ENCODE assay signal across 21 cellular contexts in the genomic region with DNA sequence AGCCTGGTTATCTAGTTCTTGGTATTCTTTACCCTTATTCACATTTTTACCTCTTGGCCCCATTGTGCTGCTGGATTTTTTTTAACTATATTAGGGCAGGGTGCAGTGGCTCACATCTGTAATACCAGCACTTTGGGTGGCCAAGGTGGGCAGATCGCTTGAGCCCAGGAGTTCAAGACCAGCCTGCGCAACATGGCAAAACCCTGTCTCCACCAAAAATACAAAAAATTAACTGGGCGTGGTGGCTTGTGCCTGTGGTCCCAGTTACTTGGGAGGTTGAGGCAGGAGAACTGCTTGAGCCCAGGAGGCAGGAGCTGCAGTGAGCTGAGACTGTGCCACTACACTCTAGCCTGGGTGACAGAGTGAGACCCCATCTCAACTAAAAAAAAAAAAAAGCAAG. TPM values are rescaled to one million over a fixed set of nuclear protein-coding genes. Genes with fewer than 3 reads are reported as not detected.
DNase-seq lines count a peak whose midpoint lies in the region; ATAC-seq and TF ChIP-seq lines count a peak whose summit lies in the region.
"Had no signal": no experiment of that assay in that cellular context is flagged by ENCODE, and none has a peak within 500 bp of the region (broad histone marks: within the 10 kb centered on the region; RNA-seq: fewer than 3 reads in every experiment).

No MANE protein-coding gene starts in this region.

- POLR2A ChIA-PET in activated CD4-positive, alpha-beta T cell treated with anti-CD3 and anti-CD28 coated beads for 36 hours (lab: Charles Lee): interaction anchor here (0.6 to 0.7 kb wide), 2 partner anchors 12 to 98 kb away, joined by 3 read pairs; no protein-coding TSS in a partner anchor
- POLR2A ChIA-PET in CD8-positive, alpha-beta T cell (lab: Charles Lee): interaction anchor here (4.0 kb wide), 1 partner anchor 10 kb away, joined by 17 read pairs; no protein-coding TSS in a partner anchor
- POLR2A ChIA-PET in naive thymus-derived CD4-positive, alpha-beta T cell (lab: Charles Lee): interaction anchor here (1.1 to 1.5 kb wide), 2 partner anchors 10 to 14 kb away, joined by 3 to 5 read pairs; no protein-coding TSS in a partner anchor

- peaks cover 73% of the 10 kb centered on the region for H3K4me1 ChIP-seq in CD8-positive, alpha-beta T cell (ENCODE audit: insufficient read depth, low read length)
- peaks cover 68 to 74% of the 10 kb centered on the region in 2 donors for H3K4me1 ChIP-seq in naive thymus-derived CD4-positive, alpha-beta T cell (ENCODE audit: control insufficient read depth in 2 of 2, insufficient read depth in 2 of 2, low read length in 2 of 2)
- H3K4me1 ChIP-seq: BE2C had no signal

- no peak overlapping the region for H3K4me3 ChIP-seq in CD8-positive, alpha-beta T cell (ENCODE audit: low read depth, low read length)
- H3K4me3 ChIP-seq in naive thymus-derived CD4-positive, alpha-beta T cell (ENCODE audit: low read length): no peak overlapping the region

- DNase-seq in activated CD4-positive, alpha-beta T cell treated with anti-CD3 and anti-CD28 coated beads for 36 hours: no peak
- no peak for DNase-seq in activated CD4-positive, alpha-beta T cell treated with anti-CD3 and anti-CD28 coated beads for 1 hour
- DNase-seq in CD8-positive, alpha-beta T cell: no peak
- DNase-seq in activated T-cell treated with anti-CD3 and anti-CD28 coated beads, Interleukin-2, amount 50 U/mL, for 24 hours: no peak
- no peak for DNase-seq in naive thymus-derived CD4-positive, alpha-beta T cell
- DNase-seq in DMS114 treated with DMSO at 0.1 percent for 48 hours (lab: John Stamatoyannopoulos, UW; ENCODE audit: unreplicated experiment) (no peak), NCI-H146 (lab: John Stamatoyannopoulos, UW) (no peak)
- DNase-seq: BE2C; dermis blood vessel endothelial cell; foreskin fibroblast; H7; hypothalamus; KG1; naive B cell; NCI-H1092; NCI-H2081; NCI-H510A treated with DMSO at 0.1 percent for 48 hours; stimulated activated CD4-positive, alpha-beta T cell treated with anti-CD3 and anti-CD28 coated beads, Interleukin-1b, Interleukin-23, amount 100 ng/mL, for 48 hours; substantia nigra had no signal

- no peaks in the 10 kb centered on the region for H3K27me3 ChIP-seq in CD8-positive, alpha-beta T cell (ENCODE audit: insufficient read depth, low read length)
- H3K27me3 ChIP-seq in naive thymus-derived CD4-positive, alpha-beta T cell (ENCODE audit: control insufficient read depth in 2 of 2, insufficient read depth in 2 of 2, low read length in 2 of 2): no peaks in the 10 kb centered on the region
- H3K27me3 ChIP-seq: BE2C had no signal

- no peak overlapping the region for H3K27ac ChIP-seq in CD8-positive, alpha-beta T cell (ENCODE audit: low read depth, low read length)
- H3K27ac ChIP-seq in naive thymus-derived CD4-positive, alpha-beta T cell (ENCODE audit: low read depth, low read length): peak overlapping the region; percentile 76

- intact Hi-C loops in activated CD4-positive, alpha-beta T cell treated with anti-CD3 and anti-CD28 coated beads for 36 hours (cut with DNase I, micrococcal nuclease): no loop called here
- intact Hi-C loops in CD8-positive, alpha-beta T cell (cut with DNase I, micrococcal nuclease): no loop called here
- intact Hi-C loops in naive thymus-derived CD4-positive, alpha-beta T cell (cut with micrococcal nuclease): no loop called here

- H3K36me3 ChIP-seq in CD8-positive, alpha-beta T cell (ENCODE audit: insufficient read depth, low read length): no peaks in the 10 kb centered on the region
- peaks cover 4 to 10% (median 9%) of the 10 kb centered on the region in 3 experiments for H3K36me3 ChIP-seq in naive thymus-derived CD4-positive, alpha-beta T cell (ENCODE audit: control insufficient read depth in 2 of 3, insufficient read depth in 3 of 3, low read length in 3 of 3)
- H3K36me3 ChIP-seq: BE2C had no signal

- peak overlapping the region; percentile 88 for H3K4me3 Mint-ChIP-seq in activated CD4-positive, alpha-beta T cell treated with anti-CD3 and anti-CD28 coated beads for 36 hours
- peak overlapping the region; percentile 47 for H3K4me3 Mint-ChIP-seq in CD8-positive, alpha-beta T cell
- H3K4me3 Mint-ChIP-seq in activated T-cell treated with anti-CD3 and anti-CD28 coated beads, Interleukin-2, amount 50 U/mL, for 24 hours: peak overlapping the region; percentile 72
- peak overlapping the region; percentile 37 to 99 (median 68) for H3K4me3 Mint-ChIP-seq in naive thymus-derived CD4-positive, alpha-beta T cell

- peaks cover 74% of the 10 kb centered on the region for H3K4me1 Mint-ChIP-seq in activated CD4-positive, alpha-beta T cell treated with anti-CD3 and anti-CD28 coated beads for 36 hours
- H3K4me1 Mint-ChIP-seq in CD8-positive, alpha-beta T cell (ENCODE audit: low read depth): peaks cover 72% of the 10 kb centered on the region
- peaks cover 75% of the 10 kb centered on the region for H3K4me1 Mint-ChIP-seq in activated T-cell treated with anti-CD3 and anti-CD28 coated beads, Interleukin-2, amount 50 U/mL, for 24 hours (ENCODE audit: low read depth)
- H3K4me1 Mint-ChIP-seq in naive thymus-derived CD4-positive, alpha-beta T cell: peaks cover 39 to 85% (median 69%) of the 10 kb centered on the region in 7 donors

- H3K9me3 ChIP-seq in CD8-positive, alpha-beta T cell (ENCODE audit: low read length): no peaks in the 10 kb centered on the region
- H3K9me3 ChIP-seq in naive thymus-derived CD4-positive, alpha-beta T cell (ENCODE audit: control insufficient read depth in 2 of 3, low read length in 3 of 3): no peaks in the 10 kb centered on the region
- H3K9me3 ChIP-seq: BE2C had no signal

- H3K27ac Mint-ChIP-seq in activated CD4-positive, alpha-beta T cell treated with anti-CD3 and anti-CD28 coated beads for 36 hours: peak overlapping the region; percentile 93
- peak overlapping the region; percentile 89 for H3K27ac Mint-ChIP-seq in CD8-positive, alpha-beta T cell
- H3K27ac Mint-ChIP-seq in activated T-cell treated with anti-CD3 and anti-CD28 coated beads, Interleukin-2, amount 50 U/mL, for 24 hours: peak overlapping the region; percentile 90
- H3K27ac Mint-ChIP-seq in naive thymus-derived CD4-positive, alpha-beta T cell: peak overlapping the region in 8 of 9 donors; percentile 41 to 98 (median 90)

- ATAC-seq in activated CD4-positive, alpha-beta T cell treated with anti-CD3 and anti-CD28 coated beads for 36 hours: no peak
- no peak for ATAC-seq in CD8-positive, alpha-beta T cell
- ATAC-seq in naive thymus-derived CD4-positive, alpha-beta T cell: no peak
- no peak for ATAC-seq in HG02571 (IDR thresholded peaks at IDR 0.05; ENCODE audit: unreplicated experiment)
- ATAC-seq: Right ventricle myocardium inferior had no signal

- CTCF ChIA-PET in activated CD4-positive, alpha-beta T cell treated with anti-CD3 and anti-CD28 coated beads for 36 hours (lab: Charles Lee): interaction anchor here (1.0 to 14.9 kb wide), 2 partner anchors 22 to 100 kb away, joined by 3 to 355 read pairs; a partner anchor contains a TSS
- CTCF ChIA-PET in CD8-positive, alpha-beta T cell (lab: Charles Lee): interaction anchor here (1.9 to 14.5 kb wide), 2 partner anchors 99 to 253 kb away, joined by 4 to 153 read pairs; a partner anchor contains a TSS
- CTCF ChIA-PET in naive thymus-derived CD4-positive, alpha-beta T cell (lab: Charles Lee): no interaction called here

- H3K36me3 Mint-ChIP-seq in activated CD4-positive, alpha-beta T cell treated with anti-CD3 and anti-CD28 coated beads for 36 hours (ENCODE audit: low read depth): peaks cover 31% of the 10 kb centered on the region
- peaks cover 49% of the 10 kb centered on the region for H3K36me3 Mint-ChIP-seq in CD8-positive, alpha-beta T cell
- H3K36me3 Mint-ChIP-seq in activated T-cell treated with anti-CD3 and anti-CD28 coated beads, Interleukin-2, amount 50 U/mL, for 24 hours (ENCODE audit: low read depth): peaks cover 18% of the 10 kb centered on the region
- peaks cover 12 to 30% (median 18%) of the 10 kb centered on the region in 5 donors for H3K36me3 Mint-ChIP-seq in naive thymus-derived CD4-positive, alpha-beta T cell

- no peak for TF ChIP-seq CTCF in CD8-positive, alpha-beta T cell (IDR thresholded peaks at IDR 0.05)

- no peaks in the 10 kb centered on the region for H3K9me3 Mint-ChIP-seq in activated CD4-positive, alpha-beta T cell treated with anti-CD3 and anti-CD28 coated beads for 36 hours (ENCODE audit: low read depth)
- H3K9me3 Mint-ChIP-seq in CD8-positive, alpha-beta T cell: no peaks in the 10 kb centered on the region
- H3K9me3 Mint-ChIP-seq in activated T-cell treated with anti-CD3 and anti-CD28 coated beads, Interleukin-2, amount 50 U/mL, for 24 hours: no peaks in the 10 kb centered on the region
- peaks cover 0 to 1% (median 0%) of the 10 kb centered on the region in 11 donors for H3K9me3 Mint-ChIP-seq in naive thymus-derived CD4-positive, alpha-beta T cell
- H3K9me3 Mint-ChIP-seq: naive B cell had no signal

- no peaks in the 10 kb centered on the region for H3K27me3 Mint-ChIP-seq in activated CD4-positive, alpha-beta T cell treated with anti-CD3 and anti-CD28 coated beads for 36 hours
- no peaks in the 10 kb centered on the region for H3K27me3 Mint-ChIP-seq in CD8-positive, alpha-beta T cell (ENCODE audit: low read depth)
- no peaks in the 10 kb centered on the region for H3K27me3 Mint-ChIP-seq in activated T-cell treated with anti-CD3 and anti-CD28 coated beads, Interleukin-2, amount 50 U/mL, for 24 hours
- H3K27me3 Mint-ChIP-seq in naive thymus-derived CD4-positive, alpha-beta T cell: no peaks in the 10 kb centered on the region
- H3K27me3 Mint-ChIP-seq: naive B cell had no signal

RNA-seq across cellular contexts. Expression of a gene that starts 12.2 kb away (rescaled TPM):
- total RNA-seq in activated CD4-positive, alpha-beta T cell treated with anti-CD3 and anti-CD28 coated beads for 36 hours: 10 to 100 TPM; 52.3 to 53.1 TPM
- 10 to 100 TPM; 24.6 to 33.3 TPM for total RNA-seq in CD8-positive, alpha-beta T cell
- total RNA-seq in naive thymus-derived CD4-positive, alpha-beta T cell: 10 to 100 TPM; 41.6 to 58.2 (median 50.8) TPM
- polyA plus RNA-seq in naive thymus-derived CD4-positive, alpha-beta T cell: 10 to 100 TPM; 23.3 to 24.6 TPM
